6 cellular contexts compared by ENCODE assay signal in the genomic region with DNA sequence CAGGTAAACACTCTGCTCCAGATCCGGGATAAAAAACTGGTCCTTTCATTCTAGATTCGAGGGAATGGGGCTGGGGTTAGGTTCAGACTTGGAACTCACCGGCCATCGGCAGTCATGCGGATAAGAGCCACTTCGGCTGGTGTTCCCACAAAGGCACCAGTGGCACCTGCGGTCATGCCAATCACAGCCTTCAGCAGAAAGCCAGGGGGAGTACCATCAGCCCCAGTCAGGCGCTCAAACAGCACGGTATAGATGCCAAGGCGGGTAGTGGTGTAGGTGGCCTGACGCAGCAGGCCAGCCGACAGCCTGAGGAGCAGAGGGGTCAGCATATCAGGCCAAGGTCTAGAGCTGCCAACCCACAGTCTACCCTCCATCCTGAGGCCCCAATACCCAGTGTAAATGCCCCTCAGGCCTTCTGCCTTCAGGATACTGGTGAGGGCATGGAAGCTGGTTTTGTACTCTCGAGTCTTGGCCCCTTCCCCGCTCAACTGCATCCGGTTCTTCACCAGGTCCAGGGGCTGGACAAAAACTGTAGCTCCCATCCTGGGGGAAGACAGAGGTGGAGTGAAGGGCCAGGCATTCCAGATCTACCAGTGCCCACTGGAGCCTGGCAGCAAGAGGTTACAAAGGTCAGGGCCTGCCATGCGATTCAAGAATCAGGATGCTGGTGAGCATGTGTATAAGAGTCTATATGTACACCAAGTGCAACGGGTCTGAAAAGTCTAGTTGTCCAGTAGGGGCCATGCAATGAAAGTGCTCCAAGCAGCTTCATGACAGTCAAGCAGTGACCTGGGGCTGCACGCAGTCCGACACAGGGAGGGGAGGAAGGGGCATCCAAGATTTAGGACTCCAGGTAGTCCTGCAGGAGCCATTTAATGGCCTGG. TPM values are rescaled to one million over a fixed set of nuclear protein-coding genes. Genes with fewer than 3 reads are reported as not detected.
DNase-seq lines count a peak whose midpoint lies in the region.

No MANE protein-coding gene starts in this region.

- H3K36me3 ChIP-seq in ectodermal cell (ENCODE audit: control insufficient read depth, insufficient read depth, low read length) = peaks cover 26% of the 10 kb centered on the region

- H3K27ac ChIP-seq in ectodermal cell (ENCODE audit: insufficient read depth, low read depth, low read length, poor library complexity, severe bottlenecking) = peak overlapping the region; percentile 89

- peak overlapping the region; percentile 92 for H3K4me3 ChIP-seq in ectodermal cell (ENCODE audit: insufficient read depth, low read depth, low read length)
- peak overlapping the region; percentile 91 for H3K4me3 ChIP-seq in skeletal muscle cell (ENCODE audit: low read depth, low read length)

- H3K27me3 ChIP-seq in ectodermal cell (ENCODE audit: control insufficient read depth, insufficient read depth, low read length, poor library complexity, severe bottlenecking) = no peaks in the 10 kb centered on the region

- DNase-seq in NCI-H146 (lab: John Stamatoyannopoulos, UW) (peak; percentile 33), NCI-H146 treated with DMSO at 0.1 percent for 48 hours (lab: John Stamatoyannopoulos, UW; ENCODE audit: unreplicated experiment) (no peak), skeletal muscle cell (ENCODE audit: low read depth) (no peak), foreskin melanocyte (no peak)
- no peak for DNase-seq in activated CD8-positive, alpha-beta memory T cell treated with anti-CD3 and anti-CD28 coated beads, Interleukin-2, amount 50 U/mL, for 48 hours

- H3K4me1 ChIP-seq in ectodermal cell (ENCODE audit: control insufficient read depth, insufficient read depth, low read length) = peaks cover 15% of the 10 kb centered on the region

- WGBS in ectodermal cell, 2 experiments = 73 to 75% methylated on average over 19 of the region's 19 CpGs

- no peaks in the 10 kb centered on the region for H3K9me3 ChIP-seq in ectodermal cell (ENCODE audit: control insufficient read depth, low read length)

RNA-seq across cellular contexts. Expression of a gene that starts 0.9 kb away (rescaled TPM):
- 59.7 TPM for polyA plus RNA-seq in ectodermal cell (2013, experiment 1 of 4)
- 60.3 TPM for polyA plus RNA-seq in ectodermal cell (2013, experiment 2 of 4)
- polyA plus RNA-seq in ectodermal cell (2013, experiment 3 of 4) = 47.6 TPM
- 59.3 TPM for polyA plus RNA-seq in ectodermal cell (2013, experiment 4 of 4)

RNA-seq across cellular contexts. Expression of a gene that starts 1.2 kb away (rescaled TPM):
- polyA plus RNA-seq in ectodermal cell (2013, experiment 1 of 4) = 106 TPM
- 104 TPM for polyA plus RNA-seq in ectodermal cell (2013, experiment 2 of 4)
- 108 TPM for polyA plus RNA-seq in ectodermal cell (2013, experiment 3 of 4)
- 115 TPM for polyA plus RNA-seq in ectodermal cell (2013, experiment 4 of 4)

RNA-seq across cellular contexts. Expression of a gene that starts 6.8 kb away (rescaled TPM):
- not detected for polyA plus RNA-seq in ectodermal cell (2013, experiment 1 of 4)
- polyA plus RNA-seq in ectodermal cell (2013, experiment 2 of 4) = not detected
- not detected for polyA plus RNA-seq in ectodermal cell (2013, experiment 3 of 4)
- not detected for polyA plus RNA-seq in ectodermal cell (2013, experiment 4 of 4)

RNA-seq across cellular contexts. Expression of a gene that starts 9.4 kb away (rescaled TPM):
- 623 TPM for polyA plus RNA-seq in ectodermal cell (2013, experiment 1 of 4)
- polyA plus RNA-seq in ectodermal cell (2013, experiment 2 of 4) = 574 TPM
- 704 TPM for polyA plus RNA-seq in ectodermal cell (2013, experiment 3 of 4)
- 677 TPM for polyA plus RNA-seq in ectodermal cell (2013, experiment 4 of 4)

RNA-seq across cellular contexts. Expression of a gene that starts 12.0 kb away (rescaled TPM):
- polyA plus RNA-seq in ectodermal cell (2013, experiment 1 of 4) = 87.1 TPM
- 101 TPM for polyA plus RNA-seq in ectodermal cell (2013, experiment 2 of 4)
- polyA plus RNA-seq in ectodermal cell (2013, experiment 3 of 4) = 70.5 TPM
- 78.5 TPM for polyA plus RNA-seq in ectodermal cell (2013, experiment 4 of 4)
